In the genomic region with DNA sequence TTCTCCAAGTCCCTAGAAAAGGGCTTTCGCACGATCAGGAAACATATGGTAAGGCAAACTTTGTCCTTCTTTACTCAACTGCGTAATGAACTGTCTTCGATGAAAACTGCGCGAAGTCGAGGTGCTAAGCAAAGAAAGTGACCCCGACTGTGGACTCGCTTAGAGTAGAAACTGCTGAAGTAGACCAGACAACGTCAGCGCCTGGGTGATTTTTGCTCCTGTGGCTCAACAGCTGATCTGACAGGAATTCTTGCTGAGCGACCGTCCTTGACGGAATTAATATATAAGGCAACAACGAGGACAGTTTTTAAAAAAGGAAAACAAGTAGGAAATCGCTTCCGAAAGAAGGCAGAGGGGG, we compare ENCODE assay signal across 8 cellular contexts. TPM values are rescaled to one million over a fixed set of nuclear protein-coding genes. Genes with fewer than 3 reads are reported as not detected.
DNase-seq lines count a peak whose midpoint lies in the region; ATAC-seq and TF ChIP-seq lines count a peak whose summit lies in the region.

No MANE protein-coding gene starts in this region.

- H3K9me3 ChIP-seq in cardiac muscle cell (ENCODE audit: low read depth) (no peaks in the 10 kb centered on the region), osteoblast (ENCODE audit: low read depth, low read length) (no peaks in the 10 kb centered on the region)

- peaks cover 3% of the 10 kb centered on the region for H4K20me1 ChIP-seq in osteoblast (ENCODE audit: insufficient read depth, low read length)

- H3K27ac Mint-ChIP-seq in activated naive CD8-positive, alpha-beta T cell treated with anti-CD3 and anti-CD28 coated beads, Interleukin-2, amount 50 U/mL, for 24 hours, result peak overlapping the region; percentile 90

- H3K27me3 ChIP-seq in cardiac muscle cell, result no peaks in the 10 kb centered on the region
- H3K27me3 ChIP-seq in osteoblast (ENCODE audit: insufficient read depth, low read length), result no peaks in the 10 kb centered on the region

- peak; percentile 64 for DNase-seq in activated effector memory CD4-positive, alpha-beta T cell treated with anti-CD3 and anti-CD28 coated beads, Interleukin-2, amount 50 U/mL, for 16 hours
- no peak for DNase-seq in activated effector memory CD4-positive, alpha-beta T cell treated with Interleukin-2 at 50 U/mL for 16 hours
- DNase-seq in NCI-H1105 treated with DMSO at 0.1 percent for 48 hours (lab: John Stamatoyannopoulos, UW) (peak; percentile 66), cardiac muscle cell (ENCODE audit: low read depth in 1 of 2, low spot score in 1 of 2) (peak; percentile 45 to 46), osteoblast (ENCODE audit: insufficient read length, low spot score, missing footprints) (no peak), hepatic stellate cell (ENCODE audit: low spot score) (no peak)
- peak; percentile 24 for DNase-seq in activated naive CD8-positive, alpha-beta T cell treated with anti-CD3 and anti-CD28 coated beads, Interleukin-2, amount 50 U/mL, for 24 hours
- no peak for DNase-seq in effector CD8-positive, alpha-beta T cell (lab: John Stamatoyannopoulos, UW)

- H3K27ac ChIP-seq in cardiac muscle cell (peak overlapping the region; percentile 87), osteoblast (ENCODE audit: low read depth, low read length) (peak overlapping the region; percentile 82)

- peak overlapping the region; percentile 99 for H3K4me3 Mint-ChIP-seq in activated naive CD8-positive, alpha-beta T cell treated with anti-CD3 and anti-CD28 coated beads, Interleukin-2, amount 50 U/mL, for 24 hours

- peaks cover 14% of the 10 kb centered on the region for H3K36me3 Mint-ChIP-seq in activated naive CD8-positive, alpha-beta T cell treated with anti-CD3 and anti-CD28 coated beads, Interleukin-2, amount 50 U/mL, for 24 hours (ENCODE audit: low read depth)

- no peaks in the 10 kb centered on the region for H3K4me1 ChIP-seq in cardiac muscle cell (ENCODE audit: low read depth)
- H3K4me1 ChIP-seq in osteoblast (ENCODE audit: insufficient read depth, low read length), result peaks cover 23% of the 10 kb centered on the region

- H3K4me1 Mint-ChIP-seq in activated naive CD8-positive, alpha-beta T cell treated with anti-CD3 and anti-CD28 coated beads, Interleukin-2, amount 50 U/mL, for 24 hours, result peaks cover 23% of the 10 kb centered on the region

- ATAC-seq in activated naive CD8-positive, alpha-beta T cell treated with anti-CD3 and anti-CD28 coated beads, Interleukin-2, amount 50 U/mL, for 24 hours, result no peak

- no peak for TF ChIP-seq CTCF in cardiac muscle cell (IDR thresholded peaks at IDR 0.05; ENCODE audit: low read depth, low read length)
- no peak for TF ChIP-seq CTCF in osteoblast (IDR thresholded peaks at IDR 0.05; ENCODE audit: extremely low read depth, low read depth, low read length)

- no peaks in the 10 kb centered on the region for H3K9me3 Mint-ChIP-seq in activated naive CD8-positive, alpha-beta T cell treated with anti-CD3 and anti-CD28 coated beads, Interleukin-2, amount 50 U/mL, for 24 hours

- H3K36me3 ChIP-seq in cardiac muscle cell (peaks cover 20% of the 10 kb centered on the region), osteoblast (ENCODE audit: insufficient read depth, low read length) (peaks cover 33% of the 10 kb centered on the region)

- peaks cover 48% of the 10 kb centered on the region for H3K79me2 ChIP-seq in osteoblast (ENCODE audit: insufficient read depth, low read length)

- no peak overlapping the region for H2AFZ ChIP-seq in osteoblast (ENCODE audit: low read length)

- no peaks in the 10 kb centered on the region for H3K27me3 Mint-ChIP-seq in activated naive CD8-positive, alpha-beta T cell treated with anti-CD3 and anti-CD28 coated beads, Interleukin-2, amount 50 U/mL, for 24 hours

- peak overlapping the region; percentile 84 for H3K4me2 ChIP-seq in osteoblast (ENCODE audit: insufficient read depth, low read length)

- H3K4me3 ChIP-seq in cardiac muscle cell (peak overlapping the region; percentile 76), osteoblast (ENCODE audit: insufficient read depth, low read length) (peak overlapping the region; percentile 83)

RNA-seq across cellular contexts. Expression of a gene that starts 0.6 kb away (rescaled TPM):
- total RNA-seq in cardiac muscle cell, result 30.6 and 54.1 TPM in 2 replicates
- 325 and 326 TPM in 2 replicates for polyA plus RNA-seq in cardiac muscle cell
- total RNA-seq in osteoblast, result 263 and 281 TPM in 2 replicates

RNA-seq across cellular contexts. Expression of a gene that starts 32.7 kb away (rescaled TPM):
- total RNA-seq in cardiac muscle cell (8.0 and 12.4 TPM in 2 replicates), osteoblast (55.7 and 57.5 TPM in 2 replicates)
- 5.1 and 8.2 TPM in 2 replicates for polyA plus RNA-seq in cardiac muscle cell

RNA-seq across cellular contexts. Expression of a gene that starts 35.0 kb away (rescaled TPM):
- 13.3 and 14.1 TPM in 2 replicates for total RNA-seq in cardiac muscle cell
- 14.0 and 18.0 TPM in 2 replicates for polyA plus RNA-seq in cardiac muscle cell
- 51.6 and 52.8 TPM in 2 replicates for total RNA-seq in osteoblast

Comparison
In these comparisons a context has a peak if more than half of its experiments do, and no peak if none do; other contexts are left out.
1. DNase-seq: peak in activated effector memory CD4-positive, alpha-beta T cell treated with anti-CD3 and anti-CD28 coated beads, Interleukin-2, amount 50 U/mL, for 16 hours (single experiment), NCI-H1105 treated with DMSO at 0.1 percent for 48 hours (single experiment), activated naive CD8-positive, alpha-beta T cell treated with anti-CD3 and anti-CD28 coated beads, Interleukin-2, amount 50 U/mL, for 24 hours (single experiment) and cardiac muscle cell (2 of 2); none in activated effector memory CD4-positive, alpha-beta T cell treated with Interleukin-2 at 50 U/mL for 16 hours (single experiment), osteoblast (single experiment), hepatic stellate cell (single experiment) and effector CD8-positive, alpha-beta T cell (single experiment).